Comparison of ENCODE assay signal across 8 cellular contexts in the genomic region with DNA sequence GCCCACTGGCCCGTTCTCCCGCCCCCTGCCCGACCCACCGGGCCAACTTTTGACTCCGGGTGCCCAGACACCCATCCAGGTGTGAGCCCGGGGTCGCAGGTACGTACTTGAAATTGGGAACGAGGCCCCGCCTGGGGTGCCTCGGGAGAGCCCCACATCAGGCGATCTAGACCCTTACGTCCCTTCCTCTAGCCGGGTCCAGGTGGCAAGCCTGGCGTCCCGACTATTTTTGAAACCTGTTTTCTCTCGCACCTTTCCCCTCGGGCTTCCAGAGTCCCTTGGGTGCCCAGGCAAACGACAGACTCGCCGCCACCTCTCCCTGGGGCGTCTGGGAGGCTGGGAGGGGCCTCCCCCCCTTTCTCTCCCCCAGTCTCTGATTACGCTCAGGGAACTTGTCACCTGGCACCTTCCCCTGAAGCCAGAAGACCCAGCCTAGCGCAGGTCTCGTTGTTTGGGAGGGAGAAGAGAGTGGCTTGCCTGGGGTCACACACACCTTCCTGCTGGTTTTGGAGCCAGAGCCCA.
DNase-seq lines count a peak whose midpoint lies in the region; ATAC-seq lines count a peak whose summit lies in the region.

No MANE protein-coding gene starts in this region.

- no peak for ATAC-seq in GM18867 (IDR thresholded peaks at IDR 0.05; ENCODE audit: unreplicated experiment)

- H3K9me3 ChIP-seq in iPS-18a (ENCODE audit: control insufficient read depth, low read depth, low read length) (no peaks in the 10 kb centered on the region), subcutaneous abdominal adipose tissue (ENCODE audit: control insufficient read depth in 5 of 5, low read length in 5 of 5) (no peaks in the 10 kb centered on the region)

- no peaks in the 10 kb centered on the region for H3K4me1 ChIP-seq in iPS-18a (ENCODE audit: control insufficient read depth, low read depth, low read length)
- H3K4me1 ChIP-seq in subcutaneous abdominal adipose tissue (ENCODE audit: control insufficient read depth in 5 of 5, insufficient read depth in 5 of 5, low read length in 5 of 5), result peaks cover 5 to 33% (median 31%) of the 10 kb centered on the region in 5 donors

- H3K4me3 ChIP-seq in iPS-18a (ENCODE audit: low read length) (peak overlapping the region; percentile 41), subcutaneous abdominal adipose tissue (ENCODE audit: low read depth in 1 of 5, low read length in 5 of 5) (peak overlapping the region; percentile 68 to 91 (median 78))

- H3K27me3 ChIP-seq in iPS-18a (ENCODE audit: control insufficient read depth, insufficient read depth, low read length) (peaks cover 15% of the 10 kb centered on the region), subcutaneous abdominal adipose tissue (ENCODE audit: control insufficient read depth in 5 of 5, insufficient read depth in 4 of 5, low read length in 5 of 5) (no peaks in the 10 kb centered on the region)

- peak; percentile 26 for DNase-seq in NCI-H345 (lab: John Stamatoyannopoulos, UW)
- no peak for DNase-seq in NCI-H345 treated with DMSO at 0.1 percent for 48 hours (lab: John Stamatoyannopoulos, UW; ENCODE audit: unreplicated experiment)
- peak; percentile 42 to 43 for DNase-seq in activated T-cell treated with anti-CD3 and anti-CD28 coated beads, Interleukin-2, amount 50 U/mL, for 48 hours
- no peak for DNase-seq in islet precursor cell
- no peak for DNase-seq in COLO829 (ENCODE audit: low spot score)

- H3K36me3 ChIP-seq in iPS-18a (ENCODE audit: control insufficient read depth, low read depth, low read length) (no peaks in the 10 kb centered on the region), subcutaneous abdominal adipose tissue (ENCODE audit: control insufficient read depth in 5 of 5, insufficient read depth in 5 of 5, low read length in 5 of 5) (no peaks in the 10 kb centered on the region)

- H3K9ac ChIP-seq in iPS-18a (ENCODE audit: low read length), result peak overlapping the region; percentile 39
- H3K9ac ChIP-seq in subcutaneous abdominal adipose tissue (ENCODE audit: low read length in 5 of 5), result peak overlapping the region; percentile 38 to 83 (median 80)

- H3K27ac ChIP-seq in iPS-18a (ENCODE audit: low read length), result no peak overlapping the region
- H3K27ac ChIP-seq in subcutaneous abdominal adipose tissue (ENCODE audit: low read depth, low read length), result peak overlapping the region; percentile 23

Comparison
In these comparisons a context has a peak if more than half of its experiments do, and no peak if none do; other contexts are left out.
1. DNase-seq: peak in NCI-H345 (single experiment) and activated T-cell treated with anti-CD3 and anti-CD28 coated beads, Interleukin-2, amount 50 U/mL, for 48 hours (2 of 2); none in NCI-H345 treated with DMSO at 0.1 percent for 48 hours (single experiment), islet precursor cell (single experiment) and COLO829 (single experiment).